ENCODE assay signal across 1 cellular context in genomic region chr5:173866249-173867172, GRCh38.
TF ChIP-seq lines count a peak whose summit lies in the region.

No MANE protein-coding gene starts in this region.

TF ChIP-seq in K562, 482 proteins besides CTCF, POLR2A, EP300 and RAD21 (continued from another document and continues in another):
- no peak for TF ChIP-seq ZBTB43 (CRISPR knock-in tag; IDR thresholded peaks at IDR 0.05)
- TF ChIP-seq ZZZ3 (IDR thresholded peaks at IDR 0.05), result no peak
- TF ChIP-seq, protein P1, sequence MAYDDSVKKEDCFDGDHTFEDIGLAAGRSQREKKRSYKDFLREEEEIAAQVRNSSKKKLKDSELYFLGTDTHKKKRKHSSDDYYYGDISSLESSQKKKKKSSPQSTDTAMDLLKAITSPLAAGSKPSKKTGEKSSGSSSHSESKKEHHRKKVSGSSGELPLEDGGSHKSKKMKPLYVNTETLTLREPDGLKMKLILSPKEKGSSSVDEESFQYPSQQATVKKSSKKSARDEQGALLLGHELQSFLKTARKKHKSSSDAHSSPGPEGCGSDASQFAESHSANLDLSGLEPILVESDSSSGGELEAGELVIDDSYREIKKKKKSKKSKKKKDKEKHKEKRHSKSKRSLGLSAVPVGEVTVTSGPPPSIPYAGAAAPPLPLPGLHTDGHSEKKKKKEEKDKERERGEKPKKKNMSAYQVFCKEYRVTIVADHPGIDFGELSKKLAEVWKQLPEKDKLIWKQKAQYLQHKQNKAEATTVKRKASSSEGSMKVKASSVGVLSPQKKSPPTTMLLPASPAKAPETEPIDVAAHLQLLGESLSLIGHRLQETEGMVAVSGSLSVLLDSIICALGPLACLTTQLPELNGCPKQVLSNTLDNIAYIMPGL (CRISPR knock-in tag; IDR thresholded peaks at IDR 0.05), result no peak
- no peak for TF ChIP-seq FIP1L1 (IDR thresholded peaks at IDR 0.05; ENCODE audit: low read depth, low read length, poor library complexity, severe bottlenecking)
- no peak for TF ChIP-seq NR1H2 (CRISPR knock-in tag; IDR thresholded peaks at IDR 0.05)
- no peak for TF ChIP-seq XRCC4 (IDR thresholded peaks at IDR 0.05; ENCODE audit: extremely low read depth, insufficient read depth, insufficient read length)
- TF ChIP-seq ZNF311 (CRISPR knock-in tag; IDR thresholded peaks at IDR 0.05), result no peak
- no peak for TF ChIP-seq MAFF (IDR thresholded peaks at IDR 0.05; ENCODE audit: low read length)
- TF ChIP-seq ILK (tag; IDR thresholded peaks at IDR 0.05; ENCODE audit: borderline replicate concordance, low read depth), result no peak
- no peak for TF ChIP-seq ARHGAP35 (IDR thresholded peaks at IDR 0.05; ENCODE audit: partially characterized antibody)
- peak; percentile 30; the same call in 1 of the 2 replicates for TF ChIP-seq EP400 (IDR thresholded peaks at IDR 0.05)
- TF ChIP-seq HNRNPLL (IDR thresholded peaks at IDR 0.05; ENCODE audit: low read depth, low read length, poor library complexity, severe bottlenecking), result no peak
- TF ChIP-seq TFAP4 (CRISPR knock-in tag; IDR thresholded peaks at IDR 0.05; ENCODE audit: borderline replicate concordance), result peak; percentile 87
- peak; percentile 37; the same call in 1 of the 2 replicates for TF ChIP-seq SMAD4 (CRISPR knock-in tag; conservative IDR thresholded peaks at IDR 0.05)
- TF ChIP-seq, protein P2, sequence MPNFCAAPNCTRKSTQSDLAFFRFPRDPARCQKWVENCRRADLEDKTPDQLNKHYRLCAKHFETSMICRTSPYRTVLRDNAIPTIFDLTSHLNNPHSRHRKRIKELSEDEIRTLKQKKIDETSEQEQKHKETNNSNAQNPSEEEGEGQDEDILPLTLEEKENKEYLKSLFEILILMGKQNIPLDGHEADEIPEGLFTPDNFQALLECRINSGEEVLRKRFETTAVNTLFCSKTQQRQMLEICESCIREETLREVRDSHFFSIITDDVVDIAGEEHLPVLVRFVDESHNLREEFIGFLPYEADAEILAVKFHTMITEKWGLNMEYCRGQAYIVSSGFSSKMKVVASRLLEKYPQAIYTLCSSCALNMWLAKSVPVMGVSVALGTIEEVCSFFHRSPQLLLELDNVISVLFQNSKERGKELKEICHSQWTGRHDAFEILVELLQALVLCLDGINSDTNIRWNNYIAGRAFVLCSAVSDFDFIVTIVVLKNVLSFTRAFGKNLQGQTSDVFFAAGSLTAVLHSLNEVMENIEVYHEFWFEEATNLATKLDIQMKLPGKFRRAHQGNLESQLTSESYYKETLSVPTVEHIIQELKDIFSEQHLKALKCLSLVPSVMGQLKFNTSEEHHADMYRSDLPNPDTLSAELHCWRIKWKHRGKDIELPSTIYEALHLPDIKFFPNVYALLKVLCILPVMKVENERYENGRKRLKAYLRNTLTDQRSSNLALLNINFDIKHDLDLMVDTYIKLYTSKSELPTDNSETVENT (CRISPR knock-in tag; IDR thresholded peaks at IDR 0.05), result no peak
- no peak for TF ChIP-seq RBM34 (IDR thresholded peaks at IDR 0.05; ENCODE audit: borderline replicate concordance, insufficient read depth, low read length)
- no peak for TF ChIP-seq ATF2 (CRISPR knock-in tag; IDR thresholded peaks at IDR 0.05)
- TF ChIP-seq XRCC3 (IDR thresholded peaks at IDR 0.05), result no peak
- TF ChIP-seq HNRNPL (IDR thresholded peaks at IDR 0.05; ENCODE audit: low read depth, low read length), result no peak
- TF ChIP-seq ZNF12 (CRISPR knock-in tag; IDR thresholded peaks at IDR 0.05), result 0 out of 2 replicates have a peak, but pooled peaks have one; percentile 25
- no peak for TF ChIP-seq SMARCB1 (IDR thresholded peaks at IDR 0.05; ENCODE audit: insufficient read length, low read depth)
- no peak for TF ChIP-seq ZNF212 (CRISPR knock-in tag; IDR thresholded peaks at IDR 0.05)
- no peak for TF ChIP-seq ARID3A (IDR thresholded peaks at IDR 0.05; ENCODE audit: borderline replicate concordance, low read depth, low read length)
- TF ChIP-seq EWSR1 (IDR thresholded peaks at IDR 0.05; ENCODE audit: borderline replicate concordance, low read depth, partially characterized antibody), result no peak
- TF ChIP-seq, protein P3, sequence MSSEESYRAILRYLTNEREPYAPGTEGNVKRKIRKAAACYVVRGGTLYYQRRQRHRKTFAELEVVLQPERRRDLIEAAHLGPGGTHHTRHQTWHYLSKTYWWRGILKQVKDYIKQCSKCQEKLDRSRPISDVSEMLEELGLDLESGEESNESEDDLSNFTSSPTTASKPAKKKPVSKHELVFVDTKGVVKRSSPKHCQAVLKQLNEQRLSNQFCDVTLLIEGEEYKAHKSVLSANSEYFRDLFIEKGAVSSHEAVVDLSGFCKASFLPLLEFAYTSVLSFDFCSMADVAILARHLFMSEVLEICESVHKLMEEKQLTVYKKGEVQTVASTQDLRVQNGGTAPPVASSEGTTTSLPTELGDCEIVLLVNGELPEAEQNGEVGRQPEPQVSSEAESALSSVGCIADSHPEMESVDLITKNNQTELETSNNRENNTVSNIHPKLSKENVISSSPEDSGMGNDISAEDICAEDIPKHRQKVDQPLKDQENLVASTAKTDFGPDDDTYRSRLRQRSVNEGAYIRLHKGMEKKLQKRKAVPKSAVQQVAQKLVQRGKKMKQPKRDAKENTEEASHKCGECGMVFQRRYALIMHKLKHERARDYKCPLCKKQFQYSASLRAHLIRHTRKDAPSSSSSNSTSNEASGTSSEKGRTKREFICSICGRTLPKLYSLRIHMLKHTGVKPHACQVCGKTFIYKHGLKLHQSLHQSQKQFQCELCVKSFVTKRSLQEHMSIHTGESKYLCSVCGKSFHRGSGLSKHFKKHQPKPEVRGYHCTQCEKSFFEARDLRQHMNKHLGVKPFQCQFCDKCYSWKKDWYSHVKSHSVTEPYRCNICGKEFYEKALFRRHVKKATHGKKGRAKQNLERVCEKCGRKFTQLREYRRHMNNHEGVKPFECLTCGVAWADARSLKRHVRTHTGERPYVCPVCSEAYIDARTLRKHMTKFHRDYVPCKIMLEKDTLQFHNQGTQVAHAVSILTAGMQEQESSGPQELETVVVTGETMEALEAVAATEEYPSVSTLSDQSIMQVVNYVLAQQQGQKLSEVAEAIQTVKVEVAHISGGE (CRISPR knock-in tag; IDR thresholded peaks at IDR 0.05), result no peak
- TF ChIP-seq ASH1L (IDR thresholded peaks at IDR 0.05; ENCODE audit: borderline replicate concordance, low read depth, partially characterized antibody), result no peak
- no peak for TF ChIP-seq FOXJ3 (CRISPR knock-in tag; IDR thresholded peaks at IDR 0.05)
- TF ChIP-seq LARP7 (IDR thresholded peaks at IDR 0.05), result no peak
- TF ChIP-seq ATF1 (CRISPR knock-in tag; IDR thresholded peaks at IDR 0.05), result no peak
- peak; percentile 44 for TF ChIP-seq ATF1 (tag; IDR thresholded peaks at IDR 0.05)
- TF ChIP-seq ZHX1 (conservative IDR thresholded peaks at IDR 0.05; ENCODE audit: low read length), result no peak
- no peak for TF ChIP-seq ETS2 (tag; IDR thresholded peaks at IDR 0.05; ENCODE audit: borderline replicate concordance, poor library complexity, severe bottlenecking)
- TF ChIP-seq PHF20 (IDR thresholded peaks at IDR 0.05; ENCODE audit: partially characterized antibody), result no peak
- no peak for TF ChIP-seq CREB5 (CRISPR knock-in tag; IDR thresholded peaks at IDR 0.05)
- no peak for TF ChIP-seq TARDBP (IDR thresholded peaks at IDR 0.05)
- no peak for TF ChIP-seq WHSC1 (IDR thresholded peaks at IDR 0.05; ENCODE audit: low read length)
- TF ChIP-seq RBFOX2 (IDR thresholded peaks at IDR 0.05; ENCODE audit: low read depth, low read length), result peak; percentile 79
- TF ChIP-seq, protein P4, sequence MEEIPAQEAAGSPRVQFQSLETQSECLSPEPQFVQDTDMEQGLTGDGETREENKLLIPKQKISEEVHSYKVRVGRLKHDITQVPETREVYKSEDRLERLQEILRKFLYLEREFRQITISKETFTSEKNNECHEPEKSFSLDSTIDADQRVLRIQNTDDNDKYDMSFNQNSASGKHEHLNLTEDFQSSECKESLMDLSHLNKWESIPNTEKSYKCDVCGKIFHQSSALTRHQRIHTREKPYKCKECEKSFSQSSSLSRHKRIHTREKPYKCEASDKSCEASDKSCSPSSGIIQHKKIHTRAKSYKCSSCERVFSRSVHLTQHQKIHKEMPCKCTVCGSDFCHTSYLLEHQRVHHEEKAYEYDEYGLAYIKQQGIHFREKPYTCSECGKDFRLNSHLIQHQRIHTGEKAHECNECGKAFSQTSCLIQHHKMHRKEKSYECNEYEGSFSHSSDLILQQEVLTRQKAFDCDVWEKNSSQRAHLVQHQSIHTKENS (CRISPR knock-in tag; IDR thresholded peaks at IDR 0.05), result no peak
- no peak for TF ChIP-seq MCM5 (IDR thresholded peaks at IDR 0.05; ENCODE audit: low read depth)
- TF ChIP-seq FOXJ2 (tag; IDR thresholded peaks at IDR 0.05), result no peak
- 0 out of 2 replicates have a peak, but pooled peaks have one; percentile 61 for TF ChIP-seq KAT7 (CRISPR knock-in tag; IDR thresholded peaks at IDR 0.05; ENCODE audit: borderline replicate concordance)
- TF ChIP-seq ZNF699 (CRISPR knock-in tag; IDR thresholded peaks at IDR 0.05; ENCODE audit: insufficient replicate concordance), result no peak
- no peak for TF ChIP-seq TCF7 (IDR thresholded peaks at IDR 0.05; ENCODE audit: borderline replicate concordance)
- TF ChIP-seq ZNF589 (CRISPR knock-in tag; IDR thresholded peaks at IDR 0.05; ENCODE audit: low read depth), result peak; percentile 56
- TF ChIP-seq PHF8 (IDR thresholded peaks at IDR 0.05; ENCODE audit: borderline replicate concordance, low read length), result peak; percentile 74
- peak; percentile 91 for TF ChIP-seq RAD51 (IDR thresholded peaks at IDR 0.05; ENCODE audit: borderline replicate concordance, low read depth)
- no peak for TF ChIP-seq ARID1B (IDR thresholded peaks at IDR 0.05)
- no peak for TF ChIP-seq ZEB2 (IDR thresholded peaks at IDR 0.05)
- no peak for TF ChIP-seq SAFB (IDR thresholded peaks at IDR 0.05; ENCODE audit: borderline replicate concordance, low read depth, low read length)
- no peak for TF ChIP-seq ZNF445 (CRISPR knock-in tag; IDR thresholded peaks at IDR 0.05; ENCODE audit: low read depth)
- no peak for TF ChIP-seq ZNF785 (CRISPR knock-in tag; IDR thresholded peaks at IDR 0.05)
- TF ChIP-seq CBX5 (IDR thresholded peaks at IDR 0.05; ENCODE audit: borderline replicate concordance, low read depth), result no peak
